ENCODE assay signal across 1 cellular context in genomic region chrX:70089575-70090297, GRCh38.
TF ChIP-seq lines count a peak whose summit lies in the region.

No MANE protein-coding gene starts in this region.

TF ChIP-seq in SK-N-SH treated with all-trans-retinoic acid at 6 μM for 48 hours, 23 proteins besides CTCF, POLR2A, EP300 and RAD21 (continued from another document):
- TF ChIP-seq CREB5 (CRISPR knock-in tag; IDR thresholded peaks at IDR 0.05; ENCODE audit: low read depth) (no peak), OSR1 (CRISPR knock-in tag; IDR thresholded peaks at IDR 0.05) (no peak), CSRNP3 (CRISPR knock-in tag; IDR thresholded peaks at IDR 0.05) (no peak), ZFP30 (CRISPR knock-in tag; IDR thresholded peaks at IDR 0.05) (no peak), POU6F1 (CRISPR knock-in tag; IDR thresholded peaks at IDR 0.05; ENCODE audit: borderline replicate concordance, low read depth) (no peak), ARNTL (CRISPR knock-in tag; IDR thresholded peaks at IDR 0.05; ENCODE audit: borderline replicate concordance, low read depth) (no peak), TSHZ2 (CRISPR knock-in tag; IDR thresholded peaks at IDR 0.05) (no peak), BACH2 (CRISPR knock-in tag; IDR thresholded peaks at IDR 0.05; ENCODE audit: borderline replicate concordance) (no peak), TOX (CRISPR knock-in tag; IDR thresholded peaks at IDR 0.05; ENCODE audit: borderline replicate concordance) (no peak), ZNF565 (CRISPR knock-in tag; conservative IDR thresholded peaks at IDR 0.05; ENCODE audit: low read depth) (no peak), ZNF8 (CRISPR knock-in tag; IDR thresholded peaks at IDR 0.05) (no peak), CSDC2 (CRISPR knock-in tag; IDR thresholded peaks at IDR 0.05) (no peak), RARB (CRISPR knock-in tag; IDR thresholded peaks at IDR 0.05) (no peak), ZFP3 (CRISPR knock-in tag; IDR thresholded peaks at IDR 0.05) (no peak)
